Comparison of ENCODE assay signal across 15 cellular contexts in genomic region chrX:153638436-153639176, GRCh38. TPM values are rescaled to one million over a fixed set of nuclear protein-coding genes. Genes with fewer than 3 reads are reported as not detected.
DNase-seq lines count a peak whose midpoint lies in the region; ATAC-seq, FAIRE-seq and TF ChIP-seq lines count a peak whose summit lies in the region.
"Had no signal": no experiment of that assay in that cellular context is flagged by ENCODE, and none has a peak within 500 bp of the region (broad histone marks: within the 10 kb centered on the region; RNA-seq: fewer than 3 reads in every experiment).

No MANE protein-coding gene starts in this region.

- POLR2A ChIA-PET in MCF 10A (lab: Yijun Ruan, JAX): interaction anchor here (0.7 kb wide), 1 partner anchor 52 kb away, joined by 3 read pairs; no protein-coding TSS in a partner anchor

- H3K27ac Mint-ChIP-seq in MCF 10A (ENCODE audit: low read depth, unreplicated experiment): no peak overlapping the region
- H3K27ac Mint-ChIP-seq: CD4-positive, alpha-beta memory T cell; IgD-negative memory B cell had no signal

- H3K27me3 Mint-ChIP-seq in MCF 10A (ENCODE audit: insufficient read depth, unreplicated experiment): peaks cover 26% of the 10 kb centered on the region

- H4K20me1 ChIP-seq in mammary epithelial cell (ENCODE audit: insufficient read depth, low read length): no peaks in the 10 kb centered on the region

- no peak overlapping the region for H3K27ac ChIP-seq in mammary epithelial cell (ENCODE audit: insufficient read depth, low read depth, low read length)
- no peak overlapping the region for H3K27ac ChIP-seq in coronary artery
- H3K27ac ChIP-seq: A549 had no signal

- no peaks in the 10 kb centered on the region for H3K36me3 ChIP-seq in mammary epithelial cell (ENCODE audit: insufficient read depth, low read length)

- no peak overlapping the region for H3K4me2 ChIP-seq in mammary epithelial cell (ENCODE audit: insufficient read depth, low read depth, low read length)
- H3K4me2 ChIP-seq: A549 had no signal

- H3K4me3 ChIP-seq in mammary epithelial cell (replicated peaks in 1 of 3; ENCODE audit: insufficient read depth in 1 of 3, low read depth in 2 of 3, low read length in 3 of 3): no peak overlapping the region
- H3K4me3 ChIP-seq in Jurkat, Clone E6-1 (ENCODE audit: low read length): no peak overlapping the region
- H3K4me3 ChIP-seq in epithelial cell of esophagus (ENCODE audit: low read length): no peak overlapping the region
- H3K4me3 ChIP-seq in coronary artery: no peak overlapping the region
- H3K4me3 ChIP-seq: A549 had no signal

- H3K4me1 ChIP-seq in mammary epithelial cell (ENCODE audit: insufficient read depth, low read length): peaks cover 13% of the 10 kb centered on the region

- TF ChIP-seq CTCF in mammary epithelial cell (conservative IDR thresholded peaks at IDR 0.05 in 1 of 2, IDR thresholded peaks at IDR 0.05 in 1 of 2; ENCODE audit: extremely low read depth in 1 of 2, insufficient read depth in 1 of 2, low read depth in 1 of 2, low read length in 2 of 2) (no peak), MCF 10A (IDR thresholded peaks at IDR 0.05; ENCODE audit: unreplicated experiment) (no peak), epithelial cell of esophagus (IDR thresholded peaks at IDR 0.05; ENCODE audit: insufficient read depth, low read depth, low read length, missing control alignments) (no peak), coronary artery (IDR thresholded peaks at IDR 0.05) (no peak), D721Med (IDR thresholded peaks at IDR 0.05; ENCODE audit: insufficient read depth, missing control alignments) (no peak)

- in situ Hi-C loops in mammary epithelial cell (cut with MboI; ENCODE audit: low sequenced_read_pairs in 2 of 2): no loop called here

- no peak for FAIRE-seq in D721Med (lab: Jason Lieb, UNC)
- FAIRE-seq: A549, H54 had no signal

- H3K36me3 Mint-ChIP-seq in MCF 10A (ENCODE audit: insufficient read depth, unreplicated experiment): no peaks in the 10 kb centered on the region
- H3K36me3 Mint-ChIP-seq: CD4-positive, alpha-beta memory T cell; IgD-negative memory B cell had no signal

- peaks cover 8% of the 10 kb centered on the region for H3K9me3 ChIP-seq in mammary epithelial cell (replicated peaks; ENCODE audit: insufficient read depth, low read length)
- H3K9me3 ChIP-seq: A549 had no signal

- H3K27me3 ChIP-seq in mammary epithelial cell (ENCODE audit: insufficient read depth, low read length): peaks cover 7% of the 10 kb centered on the region

- BruUV-seq in mammary epithelial cell (replicated peaks; lab: Mats Ljungman, UMichigan): no TSS peak
- BruUV-seq in MCF 10A (replicated peaks; lab: Mats Ljungman, UMichigan): no TSS peak

- no peak overlapping the region for H2AFZ ChIP-seq in mammary epithelial cell (ENCODE audit: low read depth, low read length)

- DNase-seq in mammary epithelial cell: peak; percentile 51
- no peak for DNase-seq in MCF 10A (ENCODE audit: unreplicated experiment)
- DNase-seq in Jurkat, Clone E6-1 (ENCODE audit: low read depth, low spot score): peak; percentile 20
- peak; percentile 71 for DNase-seq in epithelial cell of esophagus (ENCODE audit: low read depth)
- DNase-seq in posterior vena cava (ENCODE audit: low spot score): peak; percentile 49
- no peak for DNase-seq in coronary artery (ENCODE audit: low spot score)
- DNase-seq in left colon: no peak
- no peak for DNase-seq in D721Med (ENCODE audit: insufficient read length, low spot score)
- DNase-seq: NCI-H1436 treated with DMSO at 0.1 percent for 48 hours, NCI-H2081 treated with DMSO at 0.1 percent for 48 hours, Right ventricle myocardium superior had no signal

- dilution Hi-C loops in mammary epithelial cell (cut with HindIII; ENCODE audit: low sequenced_read_pairs): no loop called here

- H3K9me3 Mint-ChIP-seq in MCF 10A (ENCODE audit: unreplicated experiment): no peaks in the 10 kb centered on the region
- H3K9me3 Mint-ChIP-seq: IgD-negative memory B cell had no signal

- intact Hi-C loops in mammary epithelial cell (cut with micrococcal nuclease) (no loop called here), MCF 10A (cut with micrococcal nuclease) (no loop called here), posterior vena cava (cut with DNase I) (no loop called here), left colon (cut with DNase I, micrococcal nuclease) (no loop called here)

- no peaks in the 10 kb centered on the region for H3K79me2 ChIP-seq in mammary epithelial cell (ENCODE audit: insufficient read depth, low read length)

- H3K4me1 Mint-ChIP-seq in MCF 10A (ENCODE audit: insufficient read depth, unreplicated experiment): no peaks in the 10 kb centered on the region

- CTCF ChIA-PET in mammary epithelial cell (lab: Charles Lee; ENCODE audit: low non-redundant PET): no interaction called here
- CTCF ChIA-PET in MCF 10A (lab: Yijun Ruan, JAX): interaction anchor here (1.0 kb wide), 1 partner anchor 16 kb away, joined by 3 read pairs; no protein-coding TSS in a partner anchor

- ATAC-seq in left colon: no peak
- ATAC-seq: A549 had no signal

- WGBS in mammary epithelial cell (ENCODE audit: low coverage, missing lambda C conversion rate): 56% methylated on average over 10 of the region's 20 CpGs

- no peak overlapping the region for H3K4me3 Mint-ChIP-seq in MCF 10A (ENCODE audit: unreplicated experiment)
- H3K4me3 Mint-ChIP-seq: CD4-positive, alpha-beta memory T cell had no signal

- no peak overlapping the region for H3K9ac ChIP-seq in mammary epithelial cell (ENCODE audit: insufficient read depth, low read length)

RNA-seq across cellular contexts. Expression of gene DUSP9, which starts 8.4 kb away (rescaled TPM):
- under 1 TPM; 0.50 to 0.64 TPM for total RNA-seq in mammary epithelial cell
- 0.59 TPM for polyA plus RNA-seq in mammary epithelial cell
- polyA minus RNA-seq in mammary epithelial cell: 1.1 TPM
- total RNA-seq in MCF 10A (2022): not detected in 2 replicates
- 7.7 TPM for polyA plus RNA-seq in Jurkat, Clone E6-1 (2012; ENCODE audit: insufficient read depth, insufficient read length)
- not detected for total RNA-seq in posterior vena cava
- not detected for total RNA-seq in left colon
- total RNA-seq: CD4-positive, alpha-beta memory T cell; Right ventricle myocardium superior had no signal
- polyA plus RNA-seq: CD4-positive, alpha-beta memory T cell; IgD-negative memory B cell had no signal

RNA-seq across cellular contexts. Expression of gene PNCK, which starts 35.0 kb away (rescaled TPM):
- total RNA-seq in mammary epithelial cell (1 to 10 TPM; 1.2 to 1.7 TPM), MCF 10A (2022) (not detected in 2 replicates), posterior vena cava (10 to 100 TPM; 41.1 to 58.9 TPM), left colon (10 to 100 TPM in 1 of 2 donors, 1 to 10 TPM in 1; 1.1 to 14.2 TPM)
- polyA plus RNA-seq in mammary epithelial cell: 0.39 TPM
- not detected for polyA minus RNA-seq in mammary epithelial cell
- polyA plus RNA-seq in Jurkat, Clone E6-1 (2012; ENCODE audit: insufficient read depth, insufficient read length): 1.9 TPM
- total RNA-seq: CD4-positive, alpha-beta memory T cell had no signal
- polyA plus RNA-seq: CD4-positive, alpha-beta memory T cell; IgD-negative memory B cell had no signal

RNA-seq across cellular contexts. Expression of gene CCNQ, which starts 39.7 kb away (rescaled TPM):
- total RNA-seq in mammary epithelial cell (10 to 100 TPM; 25.9 to 27.3 TPM), MCF 10A (2022) (20.9 and 21.7 TPM in 2 replicates), posterior vena cava (10 to 100 TPM; 15.8 to 21.7 TPM), left colon (10 to 100 TPM; 20.4 to 21.8 TPM)
- 43.3 TPM for polyA plus RNA-seq in mammary epithelial cell
- 51.8 TPM for polyA minus RNA-seq in mammary epithelial cell
- 39.8 TPM for polyA plus RNA-seq in Jurkat, Clone E6-1 (2012; ENCODE audit: insufficient read depth, insufficient read length)

RNA-seq across cellular contexts. Expression of gene SLC6A8, which starts 49.1 kb away (rescaled TPM):
- total RNA-seq in mammary epithelial cell (10 to 100 TPM; 20.5 to 99.2 TPM), MCF 10A (2022) (59.9 and 66.6 TPM in 2 replicates), posterior vena cava (10 to 100 TPM; 33.5 to 42.3 TPM), left colon (100 to 1,000 TPM; 170 to 270 TPM)
- 82.3 TPM for polyA plus RNA-seq in mammary epithelial cell
- 178 TPM for polyA minus RNA-seq in mammary epithelial cell
- 3.1 TPM for polyA plus RNA-seq in Jurkat, Clone E6-1 (2012; ENCODE audit: insufficient read depth, insufficient read length)

Comparison
In these comparisons a context has a peak if more than half of its experiments do, and no peak if none do; other contexts are left out.
1. DNase-seq: peak in mammary epithelial cell (single experiment), Jurkat, Clone E6-1 (single experiment), epithelial cell of esophagus (single experiment) and posterior vena cava (single experiment); none in MCF 10A (single experiment), coronary artery (single experiment), left colon (0 of 2) and D721Med (single experiment).